20 cellular contexts compared by ENCODE assay signal in genomic region chr18:47701133-47701532, GRCh38.
DNase-seq lines count a peak whose midpoint lies in the region; ATAC-seq and TF ChIP-seq lines count a peak whose summit lies in the region.
"Had no signal": no experiment of that assay in that cellular context is flagged by ENCODE, and none has a peak within 500 bp of the region (broad histone marks: within the 10 kb centered on the region; RNA-seq: fewer than 3 reads in every experiment).

No MANE protein-coding gene starts in this region.

- peaks cover 6% of the 10 kb centered on the region for H3K9me3 Mint-ChIP-seq in nephron progenitor cell
- H3K9me3 Mint-ChIP-seq: T-helper 2 cell treated with Interferon-gamma antibody and Interleukin-4, amounts not matched to agents 5 μg/mL and 100 μg/mL, for 36 hours had no signal

- H3K4me3 Mint-ChIP-seq in nephron progenitor cell = no peak overlapping the region
- H3K4me3 Mint-ChIP-seq: T-helper 2 cell treated with Interferon-gamma antibody and Interleukin-4, amounts not matched to agents 5 μg/mL and 100 μg/mL, for 36 hours had no signal

- peaks cover 28% of the 10 kb centered on the region for H3K27me3 Mint-ChIP-seq in nephron progenitor cell (ENCODE audit: low read depth, poor library complexity)

- peak overlapping the region; percentile 50 for H3K27ac Mint-ChIP-seq in nephron progenitor cell
- H3K27ac Mint-ChIP-seq: T-helper 2 cell treated with Interferon-gamma antibody and Interleukin-4, amounts not matched to agents 5 μg/mL and 100 μg/mL, for 36 hours had no signal

- peaks cover 5% of the 10 kb centered on the region for H3K4me1 Mint-ChIP-seq in nephron progenitor cell

- peak; percentile 3 for DNase-seq in NCI-H82 (lab: John Stamatoyannopoulos, UW)
- DNase-seq in NCI-H82 treated with DMSO at 0.1 percent for 48 hours (lab: John Stamatoyannopoulos, UW; ENCODE audit: unreplicated experiment) = no peak
- DNase-seq in NCI-H1105 treated with DMSO at 0.1 percent for 48 hours (lab: John Stamatoyannopoulos, UW) = peak; percentile 33
- peak; percentile 75 for DNase-seq in NCI-H69 (lab: John Stamatoyannopoulos, UW)
- no peak for DNase-seq in nephron progenitor cell
- no peak for DNase-seq in central memory CD4-positive, alpha-beta T cell
- DNase-seq: 8988T, DMS153, DND-41, H7, Karpas-422, NCI-H1092, NCI-H446, NCI-H524 treated with DMSO at 0.1 percent for 48 hours, Right ventricle myocardium superior, RPMI8226, T-helper 1 cell had no signal

- TF ChIP-seq CTCF in nephron progenitor cell (IDR thresholded peaks at IDR 0.05) = no peak

- no peaks in the 10 kb centered on the region for H3K36me3 Mint-ChIP-seq in nephron progenitor cell (ENCODE audit: low read depth)

- ATAC-seq in HG03045 (IDR thresholded peaks at IDR 0.05; ENCODE audit: unreplicated experiment) (no peak), GM19328 (IDR thresholded peaks at IDR 0.05; ENCODE audit: unreplicated experiment) (no peak)

Comparison
In these comparisons a context has a peak if more than half of its experiments do, and no peak if none do; other contexts are left out.
1. DNase-seq: peak in NCI-H82 (single experiment), NCI-H1105 treated with DMSO at 0.1 percent for 48 hours (single experiment) and NCI-H69 (single experiment); none in NCI-H82 treated with DMSO at 0.1 percent for 48 hours (single experiment), nephron progenitor cell (single experiment) and central memory CD4-positive, alpha-beta T cell (single experiment).